8 cellular contexts compared by ENCODE assay signal in genomic region chr5:177555228-177555627, GRCh38. TPM values are rescaled to one million over a fixed set of nuclear protein-coding genes. Genes with fewer than 3 reads are reported as not detected.
DNase-seq lines count a peak whose midpoint lies in the region; ATAC-seq lines count a peak whose summit lies in the region.

No MANE protein-coding gene starts in this region.

- intact Hi-C loops in activated CD4-positive, alpha-beta memory T cell treated with anti-CD3 and anti-CD28 coated beads for 36 hours (cut with micrococcal nuclease): no loop called here
- intact Hi-C loops in left ventricle myocardium superior (cut with micrococcal nuclease): no loop called here

- no peaks in the 10 kb centered on the region for H3K27me3 Mint-ChIP-seq in activated CD8-positive, alpha-beta memory T cell treated with anti-CD3 and anti-CD28 coated beads, Interleukin-2, amount 10 ng/mL, durations not matched to agents 7 days and 5 days
- H3K27me3 Mint-ChIP-seq in activated CD4-positive, alpha-beta memory T cell treated with anti-CD3 and anti-CD28 coated beads for 36 hours: no peaks in the 10 kb centered on the region
- no peaks in the 10 kb centered on the region for H3K27me3 Mint-ChIP-seq in stimulated activated memory B cell treated with anti-CD40 and anti-IgM and Interleukin-4, amounts not matched to agents 10 μg/mL and 1 μg/mL and 100 μg/mL, for 72 hours

- POLR2A ChIA-PET in activated CD4-positive, alpha-beta memory T cell treated with anti-CD3 and anti-CD28 coated beads for 36 hours (lab: Charles Lee): no interaction called here

- peaks cover 6% of the 10 kb centered on the region for H3K36me3 Mint-ChIP-seq in activated CD8-positive, alpha-beta memory T cell treated with anti-CD3 and anti-CD28 coated beads, Interleukin-2, amount 10 ng/mL, durations not matched to agents 7 days and 5 days
- H3K36me3 Mint-ChIP-seq in activated CD4-positive, alpha-beta memory T cell treated with anti-CD3 and anti-CD28 coated beads for 36 hours: peaks cover 8% of the 10 kb centered on the region
- H3K36me3 Mint-ChIP-seq in stimulated activated memory B cell treated with anti-CD40 and anti-IgM and Interleukin-4, amounts not matched to agents 10 μg/mL and 1 μg/mL and 100 μg/mL, for 72 hours: peaks cover 7% of the 10 kb centered on the region

- H3K4me1 Mint-ChIP-seq in activated CD8-positive, alpha-beta memory T cell treated with anti-CD3 and anti-CD28 coated beads, Interleukin-2, amount 10 ng/mL, durations not matched to agents 7 days and 5 days: peaks cover 41% of the 10 kb centered on the region
- H3K4me1 Mint-ChIP-seq in activated CD4-positive, alpha-beta memory T cell treated with anti-CD3 and anti-CD28 coated beads for 36 hours (ENCODE audit: low read depth): peaks cover 35% of the 10 kb centered on the region
- H3K4me1 Mint-ChIP-seq in stimulated activated memory B cell treated with anti-CD40 and anti-IgM and Interleukin-4, amounts not matched to agents 10 μg/mL and 1 μg/mL and 100 μg/mL, for 72 hours: peaks cover 35% of the 10 kb centered on the region

- peak overlapping the region; percentile 79 for H3K4me3 Mint-ChIP-seq in activated CD8-positive, alpha-beta memory T cell treated with anti-CD3 and anti-CD28 coated beads, Interleukin-2, amount 10 ng/mL, durations not matched to agents 7 days and 5 days
- peak overlapping the region; percentile 85 for H3K4me3 Mint-ChIP-seq in activated CD4-positive, alpha-beta memory T cell treated with anti-CD3 and anti-CD28 coated beads for 36 hours
- peak overlapping the region; percentile 84 for H3K4me3 Mint-ChIP-seq in stimulated activated memory B cell treated with anti-CD40 and anti-IgM and Interleukin-4, amounts not matched to agents 10 μg/mL and 1 μg/mL and 100 μg/mL, for 72 hours

- DNase-seq in activated CD8-positive, alpha-beta memory T cell treated with anti-CD3 and anti-CD28 coated beads, Interleukin-2, amount 10 ng/mL, durations not matched to agents 7 days and 5 days: no peak
- DNase-seq in activated CD8-positive, alpha-beta memory T cell treated with anti-CD3 and anti-CD28 coated beads, Interleukin-2, amount 50 U/mL, for 4 hours: no peak
- no peak for DNase-seq in activated CD4-positive, alpha-beta memory T cell treated with anti-CD3 and anti-CD28 coated beads for 36 hours
- DNase-seq in left ventricle myocardium superior (no peak), NCI-H1694 treated with DMSO at 0.1 percent for 48 hours (lab: John Stamatoyannopoulos, UW) (no peak)

- no peak for ATAC-seq in activated CD8-positive, alpha-beta memory T cell treated with anti-CD3 and anti-CD28 coated beads, Interleukin-2, amount 10 ng/mL, durations not matched to agents 7 days and 5 days
- ATAC-seq in left ventricle myocardium superior (peak; percentile 23), GM21717 (IDR thresholded peaks at IDR 0.05; ENCODE audit: unreplicated experiment) (no peak), GM21390 (IDR thresholded peaks at IDR 0.05; ENCODE audit: unreplicated experiment) (no peak)
- no peak for ATAC-seq in stimulated activated memory B cell treated with anti-CD40 and anti-IgM and Interleukin-4, amounts not matched to agents 10 μg/mL and 1 μg/mL and 100 μg/mL, for 72 hours

- H3K9me3 Mint-ChIP-seq in activated CD8-positive, alpha-beta memory T cell treated with anti-CD3 and anti-CD28 coated beads, Interleukin-2, amount 10 ng/mL, durations not matched to agents 7 days and 5 days (ENCODE audit: low read depth): no peaks in the 10 kb centered on the region
- no peaks in the 10 kb centered on the region for H3K9me3 Mint-ChIP-seq in activated CD4-positive, alpha-beta memory T cell treated with anti-CD3 and anti-CD28 coated beads for 36 hours
- H3K9me3 Mint-ChIP-seq in stimulated activated memory B cell treated with anti-CD40 and anti-IgM and Interleukin-4, amounts not matched to agents 10 μg/mL and 1 μg/mL and 100 μg/mL, for 72 hours: no peaks in the 10 kb centered on the region

- CTCF ChIA-PET in activated CD8-positive, alpha-beta memory T cell treated with anti-CD3 and anti-CD28 coated beads, Interleukin-2, amount 10 ng/mL, durations not matched to agents 7 days and 5 days (lab: Charles Lee): no interaction called here
- CTCF ChIA-PET in activated CD4-positive, alpha-beta memory T cell treated with anti-CD3 and anti-CD28 coated beads for 36 hours (lab: Charles Lee): interaction anchor here (0.7 kb wide), 1 partner anchor 602 kb away, joined by 4 read pairs; no protein-coding TSS in a partner anchor

- no peak overlapping the region for H3K27ac Mint-ChIP-seq in activated CD8-positive, alpha-beta memory T cell treated with anti-CD3 and anti-CD28 coated beads, Interleukin-2, amount 10 ng/mL, durations not matched to agents 7 days and 5 days
- no peak overlapping the region for H3K27ac Mint-ChIP-seq in activated CD4-positive, alpha-beta memory T cell treated with anti-CD3 and anti-CD28 coated beads for 36 hours
- peak overlapping the region; percentile 84 for H3K27ac Mint-ChIP-seq in stimulated activated memory B cell treated with anti-CD40 and anti-IgM and Interleukin-4, amounts not matched to agents 10 μg/mL and 1 μg/mL and 100 μg/mL, for 72 hours

RNA-seq across cellular contexts. Expression of gene FAM193B, which starts 0.9 kb away (rescaled TPM):
- 100 to 1,000 TPM in 1 of 2 experiments, 10 to 100 TPM in 1; 77.5 to 116 TPM for total RNA-seq in activated CD8-positive, alpha-beta memory T cell treated with anti-CD3 and anti-CD28 coated beads, Interleukin-2, amount 10 ng/mL, durations not matched to agents 7 days and 5 days
- 10 to 100 TPM; 70.7 to 75.4 TPM for total RNA-seq in activated CD4-positive, alpha-beta memory T cell treated with anti-CD3 and anti-CD28 coated beads for 36 hours
- 26.4 TPM for total RNA-seq in left ventricle myocardium superior

RNA-seq across cellular contexts. Expression of gene TMED9, which starts 36.8 kb away (rescaled TPM):
- total RNA-seq in activated CD8-positive, alpha-beta memory T cell treated with anti-CD3 and anti-CD28 coated beads, Interleukin-2, amount 10 ng/mL, durations not matched to agents 7 days and 5 days: 100 to 1,000 TPM in 1 of 2 experiments, 10 to 100 TPM in 1; 99.9 to 111 TPM
- 100 to 1,000 TPM; 135 to 144 TPM for total RNA-seq in activated CD4-positive, alpha-beta memory T cell treated with anti-CD3 and anti-CD28 coated beads for 36 hours
- 63.9 TPM for total RNA-seq in left ventricle myocardium superior

RNA-seq across cellular contexts. Expression of gene DDX41, which starts 38.5 kb away (rescaled TPM):
- 100 to 1,000 TPM; 126 to 130 TPM for total RNA-seq in activated CD8-positive, alpha-beta memory T cell treated with anti-CD3 and anti-CD28 coated beads, Interleukin-2, amount 10 ng/mL, durations not matched to agents 7 days and 5 days
- 100 to 1,000 TPM; 143 to 145 TPM for total RNA-seq in activated CD4-positive, alpha-beta memory T cell treated with anti-CD3 and anti-CD28 coated beads for 36 hours
- total RNA-seq in left ventricle myocardium superior: 29.8 TPM

RNA-seq across cellular contexts. Expression of gene B4GALT7, which starts 44.7 kb away (rescaled TPM):
- total RNA-seq in activated CD8-positive, alpha-beta memory T cell treated with anti-CD3 and anti-CD28 coated beads, Interleukin-2, amount 10 ng/mL, durations not matched to agents 7 days and 5 days: 10 to 100 TPM; 16.8 to 17.2 TPM
- total RNA-seq in activated CD4-positive, alpha-beta memory T cell treated with anti-CD3 and anti-CD28 coated beads for 36 hours: 10 to 100 TPM; 15.4 to 16.2 TPM
- 15.4 TPM for total RNA-seq in left ventricle myocardium superior

RNA-seq across cellular contexts. Expression of gene DOK3, which starts 45.6 kb away (rescaled TPM):
- total RNA-seq in activated CD8-positive, alpha-beta memory T cell treated with anti-CD3 and anti-CD28 coated beads, Interleukin-2, amount 10 ng/mL, durations not matched to agents 7 days and 5 days: 1 to 10 TPM; 3.3 to 5.7 TPM
- 1 to 10 TPM in 1 of 2 experiments, under 1 TPM in 1; 0.52 to 1.3 TPM for total RNA-seq in activated CD4-positive, alpha-beta memory T cell treated with anti-CD3 and anti-CD28 coated beads for 36 hours
- 3.4 TPM for total RNA-seq in left ventricle myocardium superior
